ENCODE assay signal across 1 cellular context in genomic region chr1:198637915-198638437, GRCh38.
TF ChIP-seq lines count a peak whose summit lies in the region.

No MANE protein-coding gene starts in this region.

TF ChIP-seq in K562, 482 proteins besides CTCF, POLR2A, EP300 and RAD21 (continued from another document):
- TF ChIP-seq ZFP91 (CRISPR knock-in tag; IDR thresholded peaks at IDR 0.05): no peak
- peak; percentile 37; the same call in 1 of the 2 replicates for TF ChIP-seq MAFF (IDR thresholded peaks at IDR 0.05; ENCODE audit: low read length)
- TF ChIP-seq SOX6 (IDR thresholded peaks at IDR 0.05): peak; percentile 58; the same call in 1 of the 2 replicates
